ENCODE assay signal across 18 cellular contexts in the genomic region with DNA sequence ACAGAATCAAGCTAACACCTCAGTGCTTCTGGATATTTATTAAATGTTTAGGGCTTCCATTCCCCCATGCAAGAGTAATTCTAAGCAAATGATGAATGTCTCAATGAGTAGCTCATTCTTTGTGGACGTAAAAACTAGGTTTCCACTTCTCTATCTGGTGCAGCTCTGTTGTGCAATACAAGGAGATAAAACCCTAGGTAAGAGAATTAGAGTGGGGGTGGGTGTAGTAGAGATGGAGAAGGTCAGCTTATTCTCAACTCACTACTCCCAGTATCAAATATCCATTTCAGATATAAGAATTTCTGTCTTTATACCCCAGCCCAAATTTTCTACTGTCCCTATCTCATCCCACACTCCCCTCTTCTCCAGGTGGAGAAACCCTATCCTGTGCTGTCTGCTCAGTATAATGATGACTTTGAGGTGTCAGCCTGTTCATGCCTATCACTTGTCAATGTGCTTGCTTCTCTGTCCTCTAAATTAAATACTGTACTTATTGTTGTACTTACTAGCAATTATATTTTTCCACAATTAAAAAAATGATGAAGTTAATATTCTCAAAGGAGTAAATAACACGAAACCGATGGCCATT. TPM values are rescaled to one million over a fixed set of nuclear protein-coding genes. Genes with fewer than 3 reads are reported as not detected.
A peak's percentile ranks its signal among the peaks of the same experiment; 100 is the strongest.
DNase-seq lines count a peak whose midpoint lies in the region; ATAC-seq and TF ChIP-seq lines count a peak whose summit lies in the region.
"Had no signal": no experiment of that assay in that cellular context is flagged by ENCODE, and none has a peak within 500 bp of the region (broad histone marks: within the 10 kb centered on the region; RNA-seq: fewer than 3 reads in every experiment).

No MANE protein-coding gene starts in this region.

- H3K27me3 Mint-ChIP-seq in activated T-cell treated with anti-CD3 and anti-CD28 coated beads, Interleukin-2, amount 50 U/mL, for 24 hours: no peaks in the 10 kb centered on the region
- H3K27me3 Mint-ChIP-seq: activated CD4-positive, alpha-beta memory T cell treated with anti-CD3 and anti-CD28 coated beads, Interleukin-2, amount 10 ng/mL, durations not matched to agents 7 days and 5 days had no signal

- peak overlapping the region; percentile 9 for H3K27ac Mint-ChIP-seq in activated T-cell treated with anti-CD3 and anti-CD28 coated beads, Interleukin-2, amount 50 U/mL, for 24 hours
- H3K27ac Mint-ChIP-seq: activated CD4-positive, alpha-beta memory T cell treated with anti-CD3 and anti-CD28 coated beads, Interleukin-2, amount 10 ng/mL, durations not matched to agents 7 days and 5 days; activated T-helper 1 cell treated with anti-CD3 and anti-CD28 coated beads, Interleukin-12 subunit alpha, Interleukin-12 subunit beta, Interleukin-2, Interleukin-4 antibody, amounts not matched to agents 30 ng/mL and 10 ng/mL and 1 ng/mL, durations not matched to agents 14 hours and 24 hours and 36 hours had no signal

- no peaks in the 10 kb centered on the region for H3K9me3 ChIP-seq in left lung
- H3K9me3 ChIP-seq in transverse colon: no peaks in the 10 kb centered on the region
- H3K9me3 ChIP-seq: thoracic aorta had no signal

- TF ChIP-seq EP300 in transverse colon (IDR thresholded peaks at IDR 0.05; ENCODE audit: low read depth): no peak

- no peak for DNase-seq in activated T-cell treated with anti-CD3 and anti-CD28 coated beads, Interleukin-2, amount 50 U/mL, for 24 hours
- DNase-seq in activated T-cell treated with anti-CD3 and anti-CD28 coated beads for 4 hours: no peak
- DNase-seq in SKM-1 treated with dmso at 0.1 percent for 144 hours (lab: John Stamatoyannopoulos, UW; ENCODE audit: unreplicated experiment): peak; percentile 35
- no peak for DNase-seq in left lung
- no peak for DNase-seq in transverse colon
- no peak for DNase-seq in NCI-H187 treated with DMSO at 0.1 percent for 48 hours (lab: John Stamatoyannopoulos, UW)
- DNase-seq in stimulated activated naive CD4-positive, alpha-beta T cell (lab: John Stamatoyannopoulos, UW): no peak
- no peak for DNase-seq in left lobe of liver (ENCODE audit: low spot score)
- DNase-seq: activated CD4-positive, alpha-beta memory T cell treated with anti-CD3 and anti-CD28 coated beads, Interleukin-2, amount 10 ng/mL, durations not matched to agents 7 days and 5 days; NCI-H226 had no signal

- ATAC-seq in left lung (no peak), left lobe of liver (no peak)
- ATAC-seq: GM12878 had no signal

- no peaks in the 10 kb centered on the region for H3K9me3 Mint-ChIP-seq in activated T-cell treated with anti-CD3 and anti-CD28 coated beads, Interleukin-2, amount 50 U/mL, for 24 hours
- H3K9me3 Mint-ChIP-seq: activated CD4-positive, alpha-beta memory T cell treated with anti-CD3 and anti-CD28 coated beads, Interleukin-2, amount 10 ng/mL, durations not matched to agents 7 days and 5 days; activated T-helper 1 cell treated with anti-CD3 and anti-CD28 coated beads, Interleukin-12 subunit alpha, Interleukin-12 subunit beta, Interleukin-2, Interleukin-4 antibody, amounts not matched to agents 30 ng/mL and 10 ng/mL and 1 ng/mL, durations not matched to agents 14 hours and 24 hours and 36 hours had no signal

- TF ChIP-seq CTCF in left lung (IDR thresholded peaks at IDR 0.05) (no peak), transverse colon (IDR thresholded peaks at IDR 0.05) (no peak)

- no peaks in the 10 kb centered on the region for H3K36me3 Mint-ChIP-seq in activated T-cell treated with anti-CD3 and anti-CD28 coated beads, Interleukin-2, amount 50 U/mL, for 24 hours (ENCODE audit: low read depth)

- H3K4me3 ChIP-seq in left lung (no peak overlapping the region), transverse colon (no peak overlapping the region)
- H3K4me3 ChIP-seq: BLaER1 treated with 17β-estradiol and CSF1 and Interleukin-3, amounts not matched to agents 10 nM and 100 nM; GM12878; lung; thoracic aorta had no signal

- 50 to 59% methylated on average over 1 to 3 of the region's 3 CpGs for WGBS in transverse colon (ENCODE audit: low coverage in 1 of 2), 2 donors

- H3K27me3 ChIP-seq in left lung: no peaks in the 10 kb centered on the region
- no peaks in the 10 kb centered on the region for H3K27me3 ChIP-seq in transverse colon
- H3K27me3 ChIP-seq: BLaER1 treated with 17β-estradiol and CSF1 and Interleukin-3, amounts not matched to agents 10 nM and 100 nM had no signal

- peaks cover 56% of the 10 kb centered on the region for H3K4me1 Mint-ChIP-seq in activated T-cell treated with anti-CD3 and anti-CD28 coated beads, Interleukin-2, amount 50 U/mL, for 24 hours (ENCODE audit: low read depth)

- TF ChIP-seq POLR2A in transverse colon (IDR thresholded peaks at IDR 0.05): no peak

- no peaks in the 10 kb centered on the region for H3K36me3 ChIP-seq in left lung
- H3K36me3 ChIP-seq in transverse colon: no peaks in the 10 kb centered on the region
- H3K36me3 ChIP-seq: BLaER1 treated with 17β-estradiol and CSF1 and Interleukin-3, amounts not matched to agents 10 nM and 100 nM; thoracic aorta had no signal

- H3K4me3 Mint-ChIP-seq in activated T-cell treated with anti-CD3 and anti-CD28 coated beads, Interleukin-2, amount 50 U/mL, for 24 hours: no peak overlapping the region
- H3K4me3 Mint-ChIP-seq: activated CD4-positive, alpha-beta memory T cell treated with anti-CD3 and anti-CD28 coated beads, Interleukin-2, amount 10 ng/mL, durations not matched to agents 7 days and 5 days; activated T-helper 1 cell treated with anti-CD3 and anti-CD28 coated beads, Interleukin-12 subunit alpha, Interleukin-12 subunit beta, Interleukin-2, Interleukin-4 antibody, amounts not matched to agents 30 ng/mL and 10 ng/mL and 1 ng/mL, durations not matched to agents 14 hours and 24 hours and 36 hours had no signal

- intact Hi-C loops in left lung (cut with DNase I): loop anchor here in 1 of 2 donors (10.0 kb wide), 1 partner anchor 341 kb away; no protein-coding TSS in a partner anchor
- intact Hi-C loops in transverse colon (cut with DNase I; ENCODE audit: low total_unique reads): no loop called here

- H3K4me1 ChIP-seq in left lung: peaks cover 0 to 51% of the 10 kb centered on the region in 2 donors
- peaks cover 0 to 29% (median 15%) of the 10 kb centered on the region in 4 donors for H3K4me1 ChIP-seq in transverse colon

- in situ Hi-C loops in transverse colon (cut with MboI; ENCODE audit: low pct_ligation_motif_present in 1 of 4, low pct_unique_long_range_greater_than_20kb in 1 of 4, low sequenced_read_pairs in 3 of 4): loop anchor here in 2 of 4 donors (5.0 to 10.0 kb wide), 2 partner anchors 329 to 331 kb away; no protein-coding TSS in a partner anchor

- H3K27ac ChIP-seq in left lung: peak overlapping the region; percentile 5 to 85
- H3K27ac ChIP-seq in transverse colon: peak overlapping the region; percentile 48 to 67 (median 62)
- H3K27ac ChIP-seq: thoracic aorta had no signal

RNA-seq across cellular contexts. Expression of a gene that starts 4.3 kb away (rescaled TPM):
- 10 to 100 TPM; 24.4 to 93.7 TPM for total RNA-seq in left lung
- total RNA-seq in transverse colon: 10 to 100 TPM in 2 of 4 donors, 1 to 10 TPM in 2; 6.4 to 38.5 (median 17.5) TPM
- total RNA-seq in left lobe of liver: 4.4 TPM
- total RNA-seq: dermis microvascular lymphatic vessel endothelial cell, glomerular endothelial cell, myocyte had no signal
